8 cellular contexts compared by ENCODE assay signal in the genomic region with DNA sequence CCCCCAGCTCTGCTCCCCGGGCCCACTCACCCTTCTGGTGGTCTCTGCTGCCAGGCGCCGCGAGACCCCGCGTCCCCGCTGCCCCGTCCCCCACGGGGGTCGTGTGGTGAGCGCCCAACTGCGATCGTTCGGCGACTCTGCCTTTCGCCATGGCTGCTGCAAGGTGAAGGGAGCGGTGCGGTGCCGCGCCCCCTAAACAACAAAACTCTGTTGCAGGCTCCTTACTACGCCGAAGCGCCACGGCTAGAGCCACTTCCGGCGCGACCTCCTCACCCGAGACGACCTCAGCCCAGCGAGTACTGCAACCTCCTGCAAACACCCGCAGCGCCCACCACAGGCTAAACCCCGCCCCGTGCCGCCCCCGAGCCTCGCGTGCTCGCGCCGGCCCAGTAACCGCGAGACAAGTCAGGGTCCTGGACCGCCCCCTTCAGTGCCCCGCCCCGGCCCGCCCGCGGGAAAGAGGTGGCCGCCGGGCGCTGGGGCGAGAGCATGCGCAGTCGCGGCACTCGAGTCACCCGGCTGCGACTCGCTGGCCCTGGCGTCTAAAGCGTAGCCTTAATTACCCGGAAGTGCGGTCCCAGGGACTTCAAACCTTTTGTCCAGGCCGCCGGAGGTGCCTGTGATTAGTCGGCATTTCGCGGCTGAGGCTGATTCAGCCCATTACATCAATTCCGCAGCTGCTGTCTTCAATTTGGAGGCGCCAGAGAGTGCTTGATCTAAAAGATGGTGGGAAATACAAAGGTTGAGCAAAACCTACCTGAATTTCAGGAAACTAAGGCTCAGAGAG. TPM values are rescaled to one million over a fixed set of nuclear protein-coding genes. Genes with fewer than 3 reads are reported as not detected.
DNase-seq lines count a peak whose midpoint lies in the region; ATAC-seq and TF ChIP-seq lines count a peak whose summit lies in the region.

TMEM41B (minus strand) TSS at position 303 of the 787 bp plus-strand sequence; CDS start at position 151, 152 bp downstream.

- H3K4me3 Mint-ChIP-seq in T-helper 17 cell = peak within 1 kb of the TSS; percentile 99

- peaks cover 18% of the 10 kb centered on the region for H3K27me3 Mint-ChIP-seq in T-helper 17 cell

- peak within 1 kb of the TSS; percentile 89 for H3K27ac ChIP-seq in angular gyrus (ENCODE audit: low read depth, low read length)
- H3K27ac ChIP-seq in right atrium auricular region = peak within 1 kb of the TSS; percentile 75 to 85
- peak within 1 kb of the TSS; percentile 80 to 81 for H3K27ac ChIP-seq in uterus

- DNase-seq in NCI-H1694 treated with DMSO at 0.1 percent for 48 hours (lab: John Stamatoyannopoulos, UW) (peak; percentile 93), T-helper 17 cell (peak; percentile 98 to 99 (median 99)), right atrium auricular region (ENCODE audit: low spot score) (peak; percentile 98), pulmonary artery endothelial cell (ENCODE audit: low read depth, low spot score) (peak; percentile 87), uterus (peak; percentile 97 to 99)

- H3K36me3 Mint-ChIP-seq in T-helper 17 cell (ENCODE audit: low read depth) = peaks cover 9% of the 10 kb centered on the region

- TF ChIP-seq POLR2A in GM15510 (IDR thresholded peaks at IDR 0.05; ENCODE audit: borderline replicate concordance, extremely low read depth, insufficient read length) (peak; percentile 79), uterus (IDR thresholded peaks at IDR 0.05) (peak; percentile 84 to 85)

- H3K9me3 ChIP-seq in T-helper 17 cell (ENCODE audit: control insufficient read depth, low read length, poor library complexity, severe bottlenecking) (no peaks in the 10 kb centered on the region), right atrium auricular region (no peaks in the 10 kb centered on the region), uterus (no peaks in the 10 kb centered on the region)

- H3K27ac Mint-ChIP-seq in T-helper 17 cell = peak within 1 kb of the TSS; percentile 95

- intact Hi-C loops in uterus (cut with DNase I; ENCODE audit: low total_unique reads) = no loop called here

- peaks cover 30% of the 10 kb centered on the region for H3K4me1 Mint-ChIP-seq in T-helper 17 cell

- H3K4me3 ChIP-seq in right atrium auricular region (peak within 1 kb of the TSS; percentile 91 to 94), uterus (peak within 1 kb of the TSS; percentile 94 to 96)

- peaks cover 0 to 16% of the 10 kb centered on the region in 2 donors for H3K4me1 ChIP-seq in right atrium auricular region
- H3K4me1 ChIP-seq in uterus = peaks cover 0 to 12% of the 10 kb centered on the region in 2 donors

- TF ChIP-seq CTCF in right atrium auricular region (IDR thresholded peaks at IDR 0.05) (peak in 1 of 2 donors; percentile 37), uterus (IDR thresholded peaks at IDR 0.05) (peak in 2 of 4 experiments; percentile 9 to 21)

- no peaks in the 10 kb centered on the region for H3K36me3 ChIP-seq in right atrium auricular region
- H3K36me3 ChIP-seq in uterus = no peaks in the 10 kb centered on the region

- H3K27me3 ChIP-seq in right atrium auricular region = no peaks in the 10 kb centered on the region
- no peaks in the 10 kb centered on the region for H3K27me3 ChIP-seq in uterus

- peak; percentile 96 for ATAC-seq in HG02885 (IDR thresholded peaks at IDR 0.05; ENCODE audit: poor library complexity, unreplicated experiment)
- peak; percentile 96 for ATAC-seq in T-helper 17 cell

RNA-seq across cellular contexts. Expression of gene TMEM41B, which starts in this region (rescaled TPM):
- total RNA-seq in T-helper 17 cell (10 to 100 TPM; 22.7 to 32.6 TPM), right atrium auricular region (10 to 100 TPM; 16.9 to 20.4 TPM), pulmonary artery endothelial cell (45.8 and 76.2 TPM in 2 replicates), uterus (10 to 100 TPM; 16.5 to 54.8 (median 24.4) TPM)

Comparison
In these comparisons a context has a peak if more than half of its experiments do, and no peak if none do; other contexts are left out.
1. Peak in every context shown above with its lines: DNase-seq, ATAC-seq, H3K4me3 ChIP-seq and H3K27ac ChIP-seq.